ENCODE assay signal across 11 cellular contexts in genomic region chr11:35334385-35335090, GRCh38.
DNase-seq lines count a peak whose midpoint lies in the region; ATAC-seq, FAIRE-seq and TF ChIP-seq lines count a peak whose summit lies in the region.
"Had no signal": no experiment of that assay in that cellular context is flagged by ENCODE, and none has a peak within 500 bp of the region (broad histone marks: within the 10 kb centered on the region; RNA-seq: fewer than 3 reads in every experiment).

No MANE protein-coding gene starts in this region.

- BruUV-seq in HepG2 (replicated peaks; lab: Mats Ljungman, UMichigan) (no TSS peak), Caco-2 (replicated peaks; lab: Mats Ljungman, UMichigan) (no TSS peak)

- no peak overlapping the region for H3K18ac ChIP-seq in neuronal stem cell (ENCODE audit: low read length)

- POLR2A ChIA-PET in CD8-positive, alpha-beta memory T cell (lab: Charles Lee) = interaction anchor here (0.9 kb wide), 1 partner anchor 10 kb away, joined by 3 read pairs; no protein-coding TSS in a partner anchor
- POLR2A ChIA-PET in activated B cell treated with CpG ODN at 0.5 μM for 24 hours (lab: Charles Lee) (interaction anchor here (0.6 to 0.7 kb wide), 2 partner anchors 16 to 674 kb away, joined by 3 read pairs; no protein-coding TSS in a partner anchor), HepG2 (lab: Yijun Ruan, JAX) (no interaction called here), Caco-2 (lab: Charles Lee) (no interaction called here)

- no peak overlapping the region for H2BK15ac ChIP-seq in neuronal stem cell (ENCODE audit: low read length)

- no peaks in the 10 kb centered on the region for H3K79me1 ChIP-seq in neuronal stem cell (ENCODE audit: low read depth, low read length)

- no peaks in the 10 kb centered on the region for H4K20me1 ChIP-seq in HepG2 (ENCODE audit: insufficient read depth, low read length)

- H3K4me2 ChIP-seq in neuronal stem cell (ENCODE audit: insufficient read depth, low read length, poor library complexity, severe bottlenecking) = no peak overlapping the region
- no peak overlapping the region for H3K4me2 ChIP-seq in HepG2 (ENCODE audit: low read depth, low read length)

- peak; percentile 82 for ATAC-seq in GM18909 (IDR thresholded peaks at IDR 0.05; ENCODE audit: poor library complexity, unreplicated experiment)
- peak; percentile 69 for ATAC-seq in HG02885 (IDR thresholded peaks at IDR 0.05; ENCODE audit: poor library complexity, unreplicated experiment)
- peak; percentile 82 for ATAC-seq in activated B cell treated with CpG ODN at 0.5 μM for 24 hours (ENCODE audit: low read depth)
- ATAC-seq in HepG2 = no peak

- no peak for TF ChIP-seq RAD21 in HepG2 (CRISPR knock-in tag; IDR thresholded peaks at IDR 0.05)

- H3K27me3 Mint-ChIP-seq in CD8-positive, alpha-beta memory T cell = no peaks in the 10 kb centered on the region
- H3K27me3 Mint-ChIP-seq in activated B cell treated with CpG ODN at 0.5 μM for 24 hours (no peaks in the 10 kb centered on the region), Caco-2 (ENCODE audit: insufficient read depth, unreplicated experiment) (peaks cover 3% of the 10 kb centered on the region)

- no peaks in the 10 kb centered on the region for H3K36me3 ChIP-seq in CD8-positive, alpha-beta memory T cell (ENCODE audit: insufficient read depth, low read length)
- H3K36me3 ChIP-seq in neuronal stem cell (replicated peaks in 1 of 2; ENCODE audit: control insufficient read depth in 2 of 2, insufficient read depth in 2 of 2, low read length in 2 of 2) (no peaks in the 10 kb centered on the region), HepG2 (replicated peaks in 1 of 2; ENCODE audit: control insufficient read depth in 1 of 2, insufficient read depth in 2 of 2, low read length in 2 of 2) (no peaks in the 10 kb centered on the region), Caco-2 (ENCODE audit: control insufficient read depth, insufficient read depth, low read length) (no peaks in the 10 kb centered on the region)

- peaks cover 0 to 22% (median 0%) of the 10 kb centered on the region in 3 donors for H3K36me3 Mint-ChIP-seq in CD8-positive, alpha-beta memory T cell
- H3K36me3 Mint-ChIP-seq in activated B cell treated with CpG ODN at 0.5 μM for 24 hours (ENCODE audit: low read depth) (no peaks in the 10 kb centered on the region), Caco-2 (ENCODE audit: insufficient read depth, unreplicated experiment) (no peaks in the 10 kb centered on the region)

- H3K23ac ChIP-seq in neuronal stem cell (ENCODE audit: low read depth, low read length, poor library complexity) = no peak overlapping the region

- H3K27ac Mint-ChIP-seq in CD8-positive, alpha-beta memory T cell = peak overlapping the region; percentile 69 to 98 (median 86)
- H3K27ac Mint-ChIP-seq in activated B cell treated with CpG ODN at 0.5 μM for 24 hours (peak overlapping the region; percentile 67), Caco-2 (ENCODE audit: unreplicated experiment) (no peak overlapping the region)

- TF ChIP-seq POLR2A in HepG2 (IDR thresholded peaks at IDR 0.05; ENCODE audit: insufficient read depth in 1 of 2, low read depth in 2 of 2, low read length in 2 of 2) = no peak

- H3K14ac ChIP-seq in neuronal stem cell (ENCODE audit: low read length) = no peak overlapping the region

- peaks cover 48% of the 10 kb centered on the region for H3K4me1 ChIP-seq in CD8-positive, alpha-beta memory T cell (ENCODE audit: insufficient read depth, low read length)
- H3K4me1 ChIP-seq in neuronal stem cell (ENCODE audit: control insufficient read depth in 2 of 2, insufficient read depth in 1 of 2, low read depth in 1 of 2, low read length in 2 of 2) (no peaks in the 10 kb centered on the region), HepG2 (ENCODE audit: insufficient read depth, low read length) (peaks cover 15% of the 10 kb centered on the region), Caco-2 (no peaks in the 10 kb centered on the region)

- no peak overlapping the region for H3K4ac ChIP-seq in neuronal stem cell (ENCODE audit: low read length)

- no peak overlapping the region for H2AK5ac ChIP-seq in neuronal stem cell (ENCODE audit: low read depth, low read length)

- no peak for TF ChIP-seq CTCF in activated B cell treated with CpG ODN at 0.5 μM for 24 hours (IDR thresholded peaks at IDR 0.05)
- no peak for TF ChIP-seq CTCF in HepG2 (CRISPR knock-in tag; IDR thresholded peaks at IDR 0.05)
- TF ChIP-seq CTCF in Caco-2 (IDR thresholded peaks at IDR 0.05; ENCODE audit: insufficient read depth in 1 of 2, low read depth in 1 of 2, low read length in 1 of 2, severe bottlenecking in 1 of 2, unreplicated experiment in 1 of 2) = no peak

- intact Hi-C loops in activated B cell treated with CpG ODN at 0.5 μM for 24 hours (cut with micrococcal nuclease) (loop anchor here (1.0 kb wide), 1 partner anchor 21 kb away; no protein-coding TSS in a partner anchor), HepG2 (cut with micrococcal nuclease; ENCODE audit: unreplicated experiment) (no loop called here), Caco-2 (cut with micrococcal nuclease; ENCODE audit: unreplicated experiment) (no loop called here)

- H2BK120ac ChIP-seq in neuronal stem cell (ENCODE audit: low read depth, low read length) = no peak overlapping the region

- no CpG with 5 or more reads among the region's 5 CpGs for WGBS in neuronal stem cell (ENCODE audit: extremely low coverage in 2 of 2, insufficient read length in 2 of 2, insufficient replicate concordance in 1 of 2), 2 donors
- WGBS in HepG2 (ENCODE audit: low lambda C conversion rate) = 96% methylated on average over 5 of the region's 5 CpGs

- H3K9me3 Mint-ChIP-seq in CD8-positive, alpha-beta memory T cell = peaks cover 0 to 7% (median 2%) of the 10 kb centered on the region in 5 donors
- H3K9me3 Mint-ChIP-seq in activated B cell treated with CpG ODN at 0.5 μM for 24 hours = peaks cover 2% of the 10 kb centered on the region
- no peaks in the 10 kb centered on the region for H3K9me3 Mint-ChIP-seq in Caco-2 (ENCODE audit: unreplicated experiment)

- no peak overlapping the region for H2BK5ac ChIP-seq in neuronal stem cell (ENCODE audit: low read length)

- peaks cover 42 to 50% (median 48%) of the 10 kb centered on the region in 3 donors for H3K4me1 Mint-ChIP-seq in CD8-positive, alpha-beta memory T cell
- H3K4me1 Mint-ChIP-seq in activated B cell treated with CpG ODN at 0.5 μM for 24 hours (peaks cover 60% of the 10 kb centered on the region), Caco-2 (ENCODE audit: low read depth, unreplicated experiment) (no peaks in the 10 kb centered on the region)

- in situ Hi-C loops in HepG2 (cut with HindIII; ENCODE audit: extremely low pct_ligation_motif_present, low pct_unique_long_range_greater_than_20kb) = no loop called here

- peaks cover 8% of the 10 kb centered on the region for H3K79me2 ChIP-seq in HepG2 (ENCODE audit: insufficient read depth, low read length)

- no peak for TF ChIP-seq EP300 in HepG2 (IDR thresholded peaks at IDR 0.05; ENCODE audit: low read depth in 2 of 2, low read length in 2 of 2)
- no peak for TF ChIP-seq EP300 in HepG2 (CRISPR knock-in tag; IDR thresholded peaks at IDR 0.05; ENCODE audit: borderline replicate concordance)

- no peak overlapping the region for H3K9ac ChIP-seq in neuronal stem cell (ENCODE audit: low read depth, low read length, poor library complexity)
- H3K9ac ChIP-seq in HepG2 (ENCODE audit: insufficient read depth, low read depth, low read length) = no peak overlapping the region

- H2AFZ ChIP-seq in neuronal stem cell (ENCODE audit: low read length) (no peak overlapping the region), HepG2 (ENCODE audit: low read length) (no peak overlapping the region)

- CTCF ChIA-PET in CD8-positive, alpha-beta memory T cell (lab: Charles Lee) = interaction anchor here (0.6 to 1.4 kb wide), 3 partner anchors 11 to 20 kb away, joined by 3 to 4 read pairs (median 3); no protein-coding TSS in a partner anchor
- CTCF ChIA-PET in activated B cell treated with CpG ODN at 0.5 μM for 24 hours (lab: Charles Lee) = interaction anchor here (0.8 kb wide), 1 partner anchor 29 kb away, joined by 3 read pairs; no protein-coding TSS in a partner anchor
- CTCF ChIA-PET in HepG2 (lab: Yijun Ruan, JAX; ENCODE audit: low intra/inter-chr PET ratio, low total read pairs) = no interaction called here
- CTCF ChIA-PET in Caco-2 (lab: Charles Lee) = no interaction called here

- H4K91ac ChIP-seq in neuronal stem cell (ENCODE audit: low read depth, low read length, poor library complexity) = no peak overlapping the region

- no peak overlapping the region for H4K8ac ChIP-seq in neuronal stem cell (ENCODE audit: low read depth, low read length)

- no peaks in the 10 kb centered on the region for H3K27me3 ChIP-seq in CD8-positive, alpha-beta memory T cell (ENCODE audit: insufficient read depth, low read length, poor library complexity, severe bottlenecking)
- no peaks in the 10 kb centered on the region for H3K27me3 ChIP-seq in neuronal stem cell (ENCODE audit: control insufficient read depth in 3 of 3, insufficient read depth in 3 of 3, low read depth in 1 of 3, low read length in 3 of 3)
- H3K27me3 ChIP-seq in HepG2 (ENCODE audit: control insufficient read depth in 1 of 2, insufficient read depth in 2 of 2, low read length in 2 of 2) = no peaks in the 10 kb centered on the region
- H3K27me3 ChIP-seq in Caco-2 (replicated peaks; ENCODE audit: control insufficient read depth, insufficient read depth, low read length) = no peaks in the 10 kb centered on the region

- DNase-seq in CD8-positive, alpha-beta memory T cell = peak in 3 of 5 donors; percentile 10 to 69 (median 61)
- DNase-seq in activated B cell treated with CpG ODN at 0.5 μM for 24 hours (no peak), mucosa of gallbladder (ENCODE audit: low spot score) (no peak), neuronal stem cell (ENCODE audit: low spot score) (no peak), HepG2 (ENCODE audit: low spot score) (no peak), Caco-2 (no peak)
- DNase-seq: activated CD8-positive, alpha-beta memory T cell treated with anti-CD3 and anti-CD28 coated beads, Interleukin-2, amount 50 U/mL, for 48 hours; NCI-H774; stimulated activated naive CD4-positive, alpha-beta T cell treated with Interleukin-2 at 50 U/mL for 16 hours had no signal

- peak overlapping the region in 5 of 7 donors; percentile 0 to 62 (median 24) for H3K4me3 Mint-ChIP-seq in CD8-positive, alpha-beta memory T cell
- peak overlapping the region; percentile 22 for H3K4me3 Mint-ChIP-seq in activated B cell treated with CpG ODN at 0.5 μM for 24 hours
- no peak overlapping the region for H3K4me3 Mint-ChIP-seq in Caco-2 (ENCODE audit: unreplicated experiment)

- no peak overlapping the region for H2BK12ac ChIP-seq in neuronal stem cell (ENCODE audit: low read length)

- H3K4me3 ChIP-seq in CD8-positive, alpha-beta memory T cell (ENCODE audit: low read length) = no peak overlapping the region
- H3K4me3 ChIP-seq in neuronal stem cell (ENCODE audit: low read length in 2 of 2) (no peak overlapping the region), HepG2 (replicated peaks in 1 of 3; ENCODE audit: insufficient read depth in 1 of 3, low read depth in 2 of 3, low read length in 3 of 3) (no peak overlapping the region), Caco-2 (ENCODE audit: low read depth, low read length) (no peak overlapping the region)

- peak overlapping the region; percentile 2 for H3K27ac ChIP-seq in CD8-positive, alpha-beta memory T cell (ENCODE audit: low read depth, low read length)
- H3K27ac ChIP-seq in neuronal stem cell (replicated peaks; ENCODE audit: low read length) = no peak overlapping the region
- no peak overlapping the region for H3K27ac ChIP-seq in HepG2 (ENCODE audit: extremely low read length, insufficient read depth, low read length)

- FAIRE-seq in HepG2 (lab: Jason Lieb, UNC) = no peak

- H3K9me3 ChIP-seq in CD8-positive, alpha-beta memory T cell (ENCODE audit: low read length) = no peaks in the 10 kb centered on the region
- H3K9me3 ChIP-seq in neuronal stem cell (replicated peaks in 1 of 2; ENCODE audit: control insufficient read depth in 2 of 2, insufficient read depth in 1 of 2, low read depth in 1 of 2, low read length in 2 of 2) = peaks cover 0 to 3% of the 10 kb centered on the region in 2 donors
- H3K9me3 ChIP-seq in HepG2 (ENCODE audit: low read length) = no peaks in the 10 kb centered on the region
- H3K9me3 ChIP-seq in Caco-2 = no peaks in the 10 kb centered on the region

Comparison
In these comparisons a context has a peak if more than half of its experiments do, and no peak if none do; other contexts are left out.
1. DNase-seq: peak in CD8-positive, alpha-beta memory T cell (3 of 5); none in activated B cell treated with CpG ODN at 0.5 μM for 24 hours (single experiment), mucosa of gallbladder (single experiment), neuronal stem cell (single experiment), HepG2 (single experiment) and Caco-2 (0 of 2).
2. CTCF ChIA-PET loops: an anchor here in CD8-positive, alpha-beta memory T cell (0.6 to 1.4 kb wide) and activated B cell treated with CpG ODN at 0.5 μM for 24 hours (0.8 kb wide); none called in HepG2 and Caco-2.
3. POLR2A ChIA-PET loops: an anchor here in CD8-positive, alpha-beta memory T cell (0.9 kb wide) and activated B cell treated with CpG ODN at 0.5 μM for 24 hours (0.6 to 0.7 kb wide); none called in HepG2 and Caco-2.